1 cellular context compared by ENCODE assay signal in genomic region chr16:8868272-8869211, GRCh38.
TF ChIP-seq lines count a peak whose summit lies in the region.

TSS of gene CARHSP1 (minus strand) at chr16:8869006. CDS start at chr16:8859328, 9,678 bp downstream.

TF ChIP-seq in HepG2, 621 proteins besides CTCF, POLR2A, EP300 and RAD21 (continued from another document and continues in another):
- TF ChIP-seq ZHX1 (CRISPR knock-in tag; IDR thresholded peaks at IDR 0.05; ENCODE audit: low read depth): no peak
- TF ChIP-seq ZNF605 (CRISPR knock-in tag; IDR thresholded peaks at IDR 0.05): peak; percentile 97
- no peak for TF ChIP-seq SIN3B (IDR thresholded peaks at IDR 0.05; ENCODE audit: low read length)
- TF ChIP-seq ARID4A (CRISPR knock-in tag; IDR thresholded peaks at IDR 0.05; ENCODE audit: borderline replicate concordance): peak; percentile 84; the same call in 1 of the 2 replicates
- no peak for TF ChIP-seq ZNF496 (CRISPR knock-in tag; IDR thresholded peaks at IDR 0.05; ENCODE audit: insufficient replicate concordance)
- TF ChIP-seq ZNF550 (CRISPR knock-in tag; IDR thresholded peaks at IDR 0.05; ENCODE audit: borderline replicate concordance): no peak
- peak; percentile 59; the same call in 1 of the 2 replicates for TF ChIP-seq NAIF1 (CRISPR knock-in tag; IDR thresholded peaks at IDR 0.05; ENCODE audit: borderline replicate concordance)
- TF ChIP-seq ZSCAN30 (CRISPR knock-in tag; IDR thresholded peaks at IDR 0.05): 0 out of 2 replicates have a peak, but pooled peaks have one; percentile 4
- TF ChIP-seq SMAD1 (CRISPR knock-in tag; IDR thresholded peaks at IDR 0.05; ENCODE audit: borderline replicate concordance, low read depth): no peak
- TF ChIP-seq YEATS4 (CRISPR knock-in tag; IDR thresholded peaks at IDR 0.05; ENCODE audit: borderline replicate concordance): no peak; the same call in 1 of the 2 replicates
- no peak for TF ChIP-seq KDM6A (CRISPR knock-in tag; IDR thresholded peaks at IDR 0.05; ENCODE audit: low read depth)
- no peak for TF ChIP-seq EZH2 (conservative IDR thresholded peaks at IDR 0.05; ENCODE audit: low read depth, low read length)
- TF ChIP-seq CENPBD1 (CRISPR knock-in tag; IDR thresholded peaks at IDR 0.05; ENCODE audit: borderline replicate concordance, low read depth): no peak
- TF ChIP-seq TAF1 (CRISPR knock-in tag; IDR thresholded peaks at IDR 0.05): peak; percentile 97
- no peak; the same call in 1 of the 2 replicates for TF ChIP-seq ZNF567 (CRISPR knock-in tag; IDR thresholded peaks at IDR 0.05; ENCODE audit: borderline replicate concordance)
- TF ChIP-seq ZNF30 (CRISPR knock-in tag; IDR thresholded peaks at IDR 0.05): 0 out of 2 replicates have a peak, but pooled peaks have one; percentile 89
- no peak for TF ChIP-seq ZBTB49 (CRISPR knock-in tag; IDR thresholded peaks at IDR 0.05; ENCODE audit: borderline replicate concordance)
- no peak for TF ChIP-seq TCF12 (IDR thresholded peaks at IDR 0.05)
- TF ChIP-seq TCF12 (CRISPR knock-in tag; IDR thresholded peaks at IDR 0.05): peak; percentile 54; the same call in 1 of the 2 replicates
- no peak for TF ChIP-seq MEIS1 (CRISPR knock-in tag; IDR thresholded peaks at IDR 0.05; ENCODE audit: borderline replicate concordance)
- peak; percentile 9; the same call in 1 of the 2 replicates for TF ChIP-seq ZFP90 (CRISPR knock-in tag; IDR thresholded peaks at IDR 0.05; ENCODE audit: borderline replicate concordance)
- peak; percentile 54 for TF ChIP-seq YY1 (IDR thresholded peaks at IDR 0.05; ENCODE audit: insufficient read depth, insufficient replicate concordance, low read depth, low read length)
- TF ChIP-seq SETDB1 (CRISPR knock-in tag; IDR thresholded peaks at IDR 0.05; ENCODE audit: borderline replicate concordance): no peak
- TF ChIP-seq GPN1 (CRISPR knock-in tag; IDR thresholded peaks at IDR 0.05; ENCODE audit: borderline replicate concordance): no peak; the same call in 1 of the 2 replicates
- TF ChIP-seq NR3C1 (CRISPR knock-in tag; IDR thresholded peaks at IDR 0.05): no peak
- peak; percentile 7; the same call in 1 of the 2 replicates for TF ChIP-seq MEIS2 (CRISPR knock-in tag; IDR thresholded peaks at IDR 0.05)
- peak; percentile 75; the same call in 1 of the 2 replicates for TF ChIP-seq TIGD3 (CRISPR knock-in tag; IDR thresholded peaks at IDR 0.05; ENCODE audit: borderline replicate concordance)
- TF ChIP-seq ZSCAN21 (CRISPR knock-in tag; IDR thresholded peaks at IDR 0.05; ENCODE audit: borderline replicate concordance): no peak; the same call in 1 of the 2 replicates
- TF ChIP-seq ZNF558 (CRISPR knock-in tag; IDR thresholded peaks at IDR 0.05; ENCODE audit: borderline replicate concordance): peak; percentile 94; the same call in 1 of the 2 replicates
- TF ChIP-seq ZNF609 (CRISPR knock-in tag; IDR thresholded peaks at IDR 0.05; ENCODE audit: borderline replicate concordance): no peak; the same call in 1 of the 2 replicates
- TF ChIP-seq POLR2AphosphoS2 (IDR thresholded peaks at IDR 0.05; ENCODE audit: low read depth, low read length): no peak
- TF ChIP-seq HOXA3 (CRISPR knock-in tag; IDR thresholded peaks at IDR 0.05): peak; percentile 34
- no peak for TF ChIP-seq ZBTB38 (CRISPR knock-in tag; IDR thresholded peaks at IDR 0.05)
- no peak for TF ChIP-seq ZNF629 (CRISPR knock-in tag; conservative IDR thresholded peaks at IDR 0.05)
- TF ChIP-seq MLXIP (CRISPR knock-in tag; IDR thresholded peaks at IDR 0.05; ENCODE audit: borderline replicate concordance): no peak
- TF ChIP-seq ZBTB25 (CRISPR knock-in tag; IDR thresholded peaks at IDR 0.05): 0 out of 2 replicates have a peak, but pooled peaks have one; percentile 49
- no peak for TF ChIP-seq MAFF (IDR thresholded peaks at IDR 0.05; ENCODE audit: low read depth, low read length)
- TF ChIP-seq NFRKB (IDR thresholded peaks at IDR 0.05): no peak
- no peak for TF ChIP-seq SATB2 (CRISPR knock-in tag; IDR thresholded peaks at IDR 0.05)
- peak; percentile 57; the same call in 1 of the 2 replicates for TF ChIP-seq SNAPC5 (CRISPR knock-in tag; IDR thresholded peaks at IDR 0.05; ENCODE audit: borderline replicate concordance)
